3 cellular contexts compared by ENCODE assay signal in the genomic region with DNA sequence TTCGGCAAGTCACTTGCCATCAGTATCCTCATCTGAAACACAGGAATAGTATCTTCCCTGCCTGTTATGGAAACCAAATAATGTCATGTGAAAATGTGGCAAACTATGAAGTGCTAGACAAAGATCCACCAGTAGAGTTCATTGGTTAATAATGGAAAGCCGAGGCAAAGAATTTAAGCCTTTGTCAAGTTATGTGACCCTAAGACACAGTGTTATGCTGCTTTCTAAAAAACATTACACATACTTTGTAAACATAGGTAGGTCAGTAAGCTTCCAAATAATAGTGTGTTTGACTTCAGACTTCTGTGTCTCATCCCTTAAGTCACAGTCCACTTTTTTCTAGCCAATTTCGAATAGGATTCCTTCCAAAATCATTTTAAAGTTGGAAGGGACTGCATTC.
TF ChIP-seq lines count a peak whose summit lies in the region.

No MANE protein-coding gene starts in this region.

TF ChIP-seq in IMR-90, 13 proteins besides CTCF, POLR2A, EP300 and RAD21 (continued from another document):
- TF ChIP-seq, protein P1, sequence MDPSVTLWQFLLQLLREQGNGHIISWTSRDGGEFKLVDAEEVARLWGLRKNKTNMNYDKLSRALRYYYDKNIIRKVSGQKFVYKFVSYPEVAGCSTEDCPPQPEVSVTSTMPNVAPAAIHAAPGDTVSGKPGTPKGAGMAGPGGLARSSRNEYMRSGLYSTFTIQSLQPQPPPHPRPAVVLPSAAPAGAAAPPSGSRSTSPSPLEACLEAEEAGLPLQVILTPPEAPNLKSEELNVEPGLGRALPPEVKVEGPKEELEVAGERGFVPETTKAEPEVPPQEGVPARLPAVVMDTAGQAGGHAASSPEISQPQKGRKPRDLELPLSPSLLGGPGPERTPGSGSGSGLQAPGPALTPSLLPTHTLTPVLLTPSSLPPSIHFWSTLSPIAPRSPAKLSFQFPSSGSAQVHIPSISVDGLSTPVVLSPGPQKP (IDR thresholded peaks at IDR 0.05; ENCODE audit: borderline replicate concordance, low read depth, low read length) = no peak
- TF ChIP-seq SMC3 (IDR thresholded peaks at IDR 0.05; ENCODE audit: low read depth, low read length) (no peak), BHLHE40 (IDR thresholded peaks at IDR 0.05; ENCODE audit: low read depth, low read length) (no peak), MAZ (IDR thresholded peaks at IDR 0.05; ENCODE audit: borderline replicate concordance, low read depth, low read length) (no peak), RCOR1 (IDR thresholded peaks at IDR 0.05; ENCODE audit: insufficient replicate concordance, low read length) (no peak), MXI1 (IDR thresholded peaks at IDR 0.05; ENCODE audit: borderline replicate concordance, low read depth, low read length) (no peak), CEBPB (IDR thresholded peaks at IDR 0.05; ENCODE audit: low read depth, low read length) (no peak), CHD1 (IDR thresholded peaks at IDR 0.05; ENCODE audit: low read depth, low read length) (no peak), RFX5 (IDR thresholded peaks at IDR 0.05; ENCODE audit: low read depth, low read length) (no peak)
- TF ChIP-seq, protein P2, sequence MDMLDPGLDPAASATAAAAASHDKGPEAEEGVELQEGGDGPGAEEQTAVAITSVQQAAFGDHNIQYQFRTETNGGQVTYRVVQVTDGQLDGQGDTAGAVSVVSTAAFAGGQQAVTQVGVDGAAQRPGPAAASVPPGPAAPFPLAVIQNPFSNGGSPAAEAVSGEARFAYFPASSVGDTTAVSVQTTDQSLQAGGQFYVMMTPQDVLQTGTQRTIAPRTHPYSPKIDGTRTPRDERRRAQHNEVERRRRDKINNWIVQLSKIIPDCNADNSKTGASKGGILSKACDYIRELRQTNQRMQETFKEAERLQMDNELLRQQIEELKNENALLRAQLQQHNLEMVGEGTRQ (IDR thresholded peaks at IDR 0.05; ENCODE audit: low read depth, low read length) = no peak

TF ChIP-seq in WTC11, 78 proteins besides CTCF, POLR2A, EP300 and RAD21 (continued from another document):
- TF ChIP-seq, protein P3, sequence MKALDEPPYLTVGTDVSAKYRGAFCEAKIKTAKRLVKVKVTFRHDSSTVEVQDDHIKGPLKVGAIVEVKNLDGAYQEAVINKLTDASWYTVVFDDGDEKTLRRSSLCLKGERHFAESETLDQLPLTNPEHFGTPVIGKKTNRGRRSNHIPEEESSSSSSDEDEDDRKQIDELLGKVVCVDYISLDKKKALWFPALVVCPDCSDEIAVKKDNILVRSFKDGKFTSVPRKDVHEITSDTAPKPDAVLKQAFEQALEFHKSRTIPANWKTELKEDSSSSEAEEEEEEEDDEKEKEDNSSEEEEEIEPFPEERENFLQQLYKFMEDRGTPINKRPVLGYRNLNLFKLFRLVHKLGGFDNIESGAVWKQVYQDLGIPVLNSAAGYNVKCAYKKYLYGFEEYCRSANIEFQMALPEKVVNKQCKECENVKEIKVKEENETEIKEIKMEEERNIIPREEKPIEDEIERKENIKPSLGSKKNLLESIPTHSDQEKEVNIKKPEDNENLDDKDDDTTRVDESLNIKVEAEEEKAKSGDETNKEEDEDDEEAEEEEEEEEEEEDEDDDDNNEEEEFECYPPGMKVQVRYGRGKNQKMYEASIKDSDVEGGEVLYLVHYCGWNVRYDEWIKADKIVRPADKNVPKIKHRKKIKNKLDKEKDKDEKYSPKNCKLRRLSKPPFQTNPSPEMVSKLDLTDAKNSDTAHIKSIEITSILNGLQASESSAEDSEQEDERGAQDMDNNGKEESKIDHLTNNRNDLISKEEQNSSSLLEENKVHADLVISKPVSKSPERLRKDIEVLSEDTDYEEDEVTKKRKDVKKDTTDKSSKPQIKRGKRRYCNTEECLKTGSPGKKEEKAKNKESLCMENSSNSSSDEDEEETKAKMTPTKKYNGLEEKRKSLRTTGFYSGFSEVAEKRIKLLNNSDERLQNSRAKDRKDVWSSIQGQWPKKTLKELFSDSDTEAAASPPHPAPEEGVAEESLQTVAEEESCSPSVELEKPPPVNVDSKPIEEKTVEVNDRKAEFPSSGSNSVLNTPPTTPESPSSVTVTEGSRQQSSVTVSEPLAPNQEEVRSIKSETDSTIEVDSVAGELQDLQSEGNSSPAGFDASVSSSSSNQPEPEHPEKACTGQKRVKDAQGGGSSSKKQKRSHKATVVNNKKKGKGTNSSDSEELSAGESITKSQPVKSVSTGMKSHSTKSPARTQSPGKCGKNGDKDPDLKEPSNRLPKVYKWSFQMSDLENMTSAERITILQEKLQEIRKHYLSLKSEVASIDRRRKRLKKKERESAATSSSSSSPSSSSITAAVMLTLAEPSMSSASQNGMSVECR (CRISPR knock-in tag; IDR thresholded peaks at IDR 0.05; ENCODE audit: borderline replicate concordance) = no peak
- TF ChIP-seq ZNF138 (CRISPR knock-in tag; conservative IDR thresholded peaks at IDR 0.05) (no peak), ZNF317 (CRISPR knock-in tag; IDR thresholded peaks at IDR 0.05; ENCODE audit: borderline replicate concordance, low read depth) (no peak), ZBTB21 (CRISPR knock-in tag; IDR thresholded peaks at IDR 0.05; ENCODE audit: borderline replicate concordance) (no peak), FOXJ3 (CRISPR knock-in tag; IDR thresholded peaks at IDR 0.05; ENCODE audit: borderline replicate concordance) (no peak), NFATC4 (CRISPR knock-in tag; IDR thresholded peaks at IDR 0.05) (no peak)
- TF ChIP-seq, protein P4, sequence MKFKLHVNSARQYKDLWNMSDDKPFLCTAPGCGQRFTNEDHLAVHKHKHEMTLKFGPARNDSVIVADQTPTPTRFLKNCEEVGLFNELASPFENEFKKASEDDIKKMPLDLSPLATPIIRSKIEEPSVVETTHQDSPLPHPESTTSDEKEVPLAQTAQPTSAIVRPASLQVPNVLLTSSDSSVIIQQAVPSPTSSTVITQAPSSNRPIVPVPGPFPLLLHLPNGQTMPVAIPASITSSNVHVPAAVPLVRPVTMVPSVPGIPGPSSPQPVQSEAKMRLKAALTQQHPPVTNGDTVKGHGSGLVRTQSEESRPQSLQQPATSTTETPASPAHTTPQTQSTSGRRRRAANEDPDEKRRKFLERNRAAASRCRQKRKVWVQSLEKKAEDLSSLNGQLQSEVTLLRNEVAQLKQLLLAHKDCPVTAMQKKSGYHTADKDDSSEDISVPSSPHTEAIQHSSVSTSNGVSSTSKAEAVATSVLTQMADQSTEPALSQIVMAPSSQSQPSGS (CRISPR knock-in tag; IDR thresholded peaks at IDR 0.05; ENCODE audit: borderline replicate concordance, low read depth) = no peak
- TF ChIP-seq, protein P5, sequence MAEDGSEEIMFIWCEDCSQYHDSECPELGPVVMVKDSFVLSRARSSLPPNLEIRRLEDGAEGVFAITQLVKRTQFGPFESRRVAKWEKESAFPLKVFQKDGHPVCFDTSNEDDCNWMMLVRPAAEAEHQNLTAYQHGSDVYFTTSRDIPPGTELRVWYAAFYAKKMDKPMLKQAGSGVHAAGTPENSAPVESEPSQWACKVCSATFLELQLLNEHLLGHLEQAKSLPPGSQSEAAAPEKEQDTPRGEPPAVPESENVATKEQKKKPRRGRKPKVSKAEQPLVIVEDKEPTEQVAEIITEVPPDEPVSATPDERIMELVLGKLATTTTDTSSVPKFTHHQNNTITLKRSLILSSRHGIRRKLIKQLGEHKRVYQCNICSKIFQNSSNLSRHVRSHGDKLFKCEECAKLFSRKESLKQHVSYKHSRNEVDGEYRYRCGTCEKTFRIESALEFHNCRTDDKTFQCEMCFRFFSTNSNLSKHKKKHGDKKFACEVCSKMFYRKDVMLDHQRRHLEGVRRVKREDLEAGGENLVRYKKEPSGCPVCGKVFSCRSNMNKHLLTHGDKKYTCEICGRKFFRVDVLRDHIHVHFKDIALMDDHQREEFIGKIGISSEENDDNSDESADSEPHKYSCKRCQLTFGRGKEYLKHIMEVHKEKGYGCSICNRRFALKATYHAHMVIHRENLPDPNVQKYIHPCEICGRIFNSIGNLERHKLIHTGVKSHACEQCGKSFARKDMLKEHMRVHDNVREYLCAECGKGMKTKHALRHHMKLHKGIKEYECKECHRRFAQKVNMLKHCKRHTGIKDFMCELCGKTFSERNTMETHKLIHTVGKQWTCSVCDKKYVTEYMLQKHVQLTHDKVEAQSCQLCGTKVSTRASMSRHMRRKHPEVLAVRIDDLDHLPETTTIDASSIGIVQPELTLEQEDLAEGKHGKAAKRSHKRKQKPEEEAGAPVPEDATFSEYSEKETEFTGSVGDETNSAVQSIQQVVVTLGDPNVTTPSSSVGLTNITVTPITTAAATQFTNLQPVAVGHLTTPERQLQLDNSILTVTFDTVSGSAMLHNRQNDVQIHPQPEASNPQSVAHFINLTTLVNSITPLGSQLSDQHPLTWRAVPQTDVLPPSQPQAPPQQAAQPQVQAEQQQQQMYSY (CRISPR knock-in tag; IDR thresholded peaks at IDR 0.05) = no peak
- TF ChIP-seq, protein P6, sequence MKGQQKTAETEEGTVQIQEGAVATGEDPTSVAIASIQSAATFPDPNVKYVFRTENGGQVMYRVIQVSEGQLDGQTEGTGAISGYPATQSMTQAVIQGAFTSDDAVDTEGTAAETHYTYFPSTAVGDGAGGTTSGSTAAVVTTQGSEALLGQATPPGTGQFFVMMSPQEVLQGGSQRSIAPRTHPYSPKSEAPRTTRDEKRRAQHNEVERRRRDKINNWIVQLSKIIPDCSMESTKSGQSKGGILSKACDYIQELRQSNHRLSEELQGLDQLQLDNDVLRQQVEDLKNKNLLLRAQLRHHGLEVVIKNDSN (CRISPR knock-in tag; IDR thresholded peaks at IDR 0.05) = no peak

TF ChIP-seq in HEK293T, 16 proteins besides CTCF, POLR2A, EP300 and RAD21 (continued from another document):
- TF ChIP-seq L3MBTL2 (conservative IDR thresholded peaks at IDR 0.05) (no peak), SUZ12 (IDR thresholded peaks at IDR 0.05) (no peak), HDGF (IDR thresholded peaks at IDR 0.05; ENCODE audit: borderline replicate concordance) (no peak), FOXA1 (IDR thresholded peaks at IDR 0.05) (no peak), ARNT (IDR thresholded peaks at IDR 0.05) (no peak), NFRKB (IDR thresholded peaks at IDR 0.05) (no peak), TARDBP (IDR thresholded peaks at IDR 0.05) (no peak), BHLHE40 (IDR thresholded peaks at IDR 0.05; ENCODE audit: borderline replicate concordance) (no peak), SP1 (IDR thresholded peaks at IDR 0.05) (no peak), CTBP1 (IDR thresholded peaks at IDR 0.05; ENCODE audit: borderline replicate concordance) (no peak)
TF ChIP-seq in HEK293T: peak in this region for 0.
